In the genomic region with DNA sequence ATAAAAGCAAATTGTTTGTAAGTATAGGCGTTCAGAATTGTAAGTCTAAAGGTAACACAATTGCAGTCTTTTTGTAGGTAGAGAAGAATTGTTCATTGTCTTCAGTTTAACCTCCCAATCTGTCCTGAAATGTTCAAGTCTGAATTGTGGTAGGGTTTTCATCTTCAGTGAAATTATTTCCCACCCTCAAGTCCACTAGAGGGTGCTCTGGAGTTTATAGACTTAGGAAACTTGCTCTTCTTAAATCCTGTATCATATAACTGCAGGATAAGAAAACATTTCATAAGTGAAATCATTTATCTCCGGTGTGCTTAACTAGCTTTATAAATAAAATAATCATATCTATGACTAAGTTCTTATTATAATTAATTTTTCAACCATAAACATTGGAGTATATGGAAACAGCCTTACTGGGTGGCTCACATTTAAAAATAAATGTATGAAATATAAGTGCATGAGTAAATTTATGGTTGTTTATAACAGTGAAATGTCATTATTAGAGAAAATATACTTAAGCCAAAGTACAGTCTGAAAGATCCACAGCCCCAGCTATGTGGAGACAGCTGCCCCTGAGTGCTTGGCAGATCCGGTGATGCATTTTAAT, we compare ENCODE assay signal across 9 cellular contexts.
DNase-seq lines count a peak whose midpoint lies in the region; ATAC-seq and TF ChIP-seq lines count a peak whose summit lies in the region.
"Had no signal": no experiment of that assay in that cellular context is flagged by ENCODE, and none has a peak within 500 bp of the region (broad histone marks: within the 10 kb centered on the region; RNA-seq: fewer than 3 reads in every experiment).

No MANE protein-coding gene starts in this region.

- H3K4me3 ChIP-seq in LNCaP clone FGC (ENCODE audit: low read depth, low read length), result no peak overlapping the region

- TF ChIP-seq POLR2A in erythroblast (IDR thresholded peaks at IDR 0.05; ENCODE audit: low read length), result no peak

- no peak for ATAC-seq in HG02973 (IDR thresholded peaks at IDR 0.05; ENCODE audit: unreplicated experiment)
- ATAC-seq in GM21367 (IDR thresholded peaks at IDR 0.05; ENCODE audit: unreplicated experiment), result no peak

- peaks cover 22% of the 10 kb centered on the region for H3K36me3 Mint-ChIP-seq in neural crest cell (ENCODE audit: low read depth)
- H3K36me3 Mint-ChIP-seq: CD8-positive, alpha-beta memory T cell had no signal

- H3K9me3 Mint-ChIP-seq in neural crest cell, result peaks cover 4% of the 10 kb centered on the region

- in situ Hi-C loops in SK-MEL-5 (cut with HindIII; ENCODE audit: low pct_unique_long_range_greater_than_20kb, low sequenced_read_pairs), result no loop called here

- no peak overlapping the region for H3K4me3 Mint-ChIP-seq in neural crest cell
- H3K4me3 Mint-ChIP-seq: CD8-positive, alpha-beta memory T cell had no signal

- H3K27me3 Mint-ChIP-seq in neural crest cell (ENCODE audit: low read depth), result no peaks in the 10 kb centered on the region

- peaks cover 16% of the 10 kb centered on the region for H3K4me1 Mint-ChIP-seq in neural crest cell

- DNase-seq in NCI-H1436 (lab: John Stamatoyannopoulos, UW) (peak; percentile 22), NCI-H1436 treated with DMSO at 0.1 percent for 48 hours (lab: John Stamatoyannopoulos, UW) (no peak), LNCaP clone FGC (ENCODE audit: low read depth) (peak; percentile 28), SK-MEL-5 (ENCODE audit: low read depth, low spot score) (peak; percentile 82), erythroblast (lab: John Stamatoyannopoulos, UW) (peak; percentile 44 to 62), neural crest cell (ENCODE audit: low read depth, low spot score) (no peak)

- peak; percentile 68 for TF ChIP-seq CTCF in LNCaP clone FGC (IDR thresholded peaks at IDR 0.05; ENCODE audit: control insufficient read depth, extremely low read depth, insufficient read depth)
- TF ChIP-seq CTCF in neural crest cell (conservative IDR thresholded peaks at IDR 0.05), result peak; percentile 84

- H3K27ac Mint-ChIP-seq in neural crest cell (ENCODE audit: unreplicated experiment), result no peak overlapping the region
- H3K27ac Mint-ChIP-seq: CD8-positive, alpha-beta memory T cell had no signal

Comparison
In these comparisons a context has a peak if more than half of its experiments do, and no peak if none do; other contexts are left out.
1. DNase-seq: peak in NCI-H1436 (single experiment), LNCaP clone FGC (single experiment), SK-MEL-5 (single experiment) and erythroblast (2 of 2); none in NCI-H1436 treated with DMSO at 0.1 percent for 48 hours (single experiment) and neural crest cell (single experiment).